ENCODE assay signal across 1 cellular context in genomic region chr13:28483313-28483931, GRCh38.
TF ChIP-seq lines count a peak whose summit lies in the region.

No MANE protein-coding gene starts in this region.

TF ChIP-seq in HCT116, 20 proteins besides CTCF, POLR2A, EP300 and RAD21 (continued from another document):
- TF ChIP-seq, protein P1, sequence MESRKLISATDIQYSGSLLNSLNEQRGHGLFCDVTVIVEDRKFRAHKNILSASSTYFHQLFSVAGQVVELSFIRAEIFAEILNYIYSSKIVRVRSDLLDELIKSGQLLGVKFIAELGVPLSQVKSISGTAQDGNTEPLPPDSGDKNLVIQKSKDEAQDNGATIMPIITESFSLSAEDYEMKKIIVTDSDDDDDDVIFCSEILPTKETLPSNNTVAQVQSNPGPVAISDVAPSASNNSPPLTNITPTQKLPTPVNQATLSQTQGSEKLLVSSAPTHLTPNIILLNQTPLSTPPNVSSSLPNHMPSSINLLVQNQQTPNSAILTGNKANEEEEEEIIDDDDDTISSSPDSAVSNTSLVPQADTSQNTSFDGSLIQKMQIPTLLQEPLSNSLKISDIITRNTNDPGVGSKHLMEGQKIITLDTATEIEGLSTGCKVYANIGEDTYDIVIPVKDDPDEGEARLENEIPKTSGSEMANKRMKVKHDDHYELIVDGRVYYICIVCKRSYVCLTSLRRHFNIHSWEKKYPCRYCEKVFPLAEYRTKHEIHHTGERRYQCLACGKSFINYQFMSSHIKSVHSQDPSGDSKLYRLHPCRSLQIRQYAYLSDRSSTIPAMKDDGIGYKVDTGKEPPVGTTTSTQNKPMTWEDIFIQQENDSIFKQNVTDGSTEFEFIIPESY (IDR thresholded peaks at IDR 0.05; ENCODE audit: extremely low read depth, insufficient replicate concordance, low read length): no peak
- TF ChIP-seq EZH2phosphoT487 (IDR thresholded peaks at IDR 0.05; ENCODE audit: borderline replicate concordance) (no peak), ZFX (IDR thresholded peaks at IDR 0.05) (no peak)
